In genomic region chr2:30147715-30148611, GRCh38 we compare ENCODE assay signal across 8 cellular contexts. TPM values are rescaled to one million over a fixed set of nuclear protein-coding genes. Genes with fewer than 3 reads are reported as not detected.
DNase-seq lines count a peak whose midpoint lies in the region; ATAC-seq, FAIRE-seq and TF ChIP-seq lines count a peak whose summit lies in the region.

No MANE protein-coding gene starts in this region.

- H3K4me2 ChIP-seq in H1 (ENCODE audit: insufficient read depth in 1 of 2, low read depth in 2 of 2, low read length in 2 of 2): peak overlapping the region; percentile 62 to 86

- TF ChIP-seq EP300 in H1 (IDR thresholded peaks at IDR 0.05; ENCODE audit: borderline replicate concordance in 1 of 2, low read depth in 2 of 2, low read length in 2 of 2): 0 out of 3 replicates have a peak, but pooled peaks of 1 of the 2 experiments have one; percentile 47

- peaks cover 7% of the 10 kb centered on the region; the same call in 1 of the 2 replicates for H3K23me2 ChIP-seq in H1 (ENCODE audit: low read depth, low read length)

- H3K9me3 ChIP-seq in H1 (ENCODE audit: insufficient read depth in 2 of 2, low read depth in 1 of 2, low read length in 1 of 2): no peaks in the 10 kb centered on the region

- no peaks in the 10 kb centered on the region; a peak in 1 of 8 replicates for H3K36me3 ChIP-seq in H1 (ENCODE audit: control insufficient read depth in 2 of 4, insufficient read depth in 4 of 4, low read length in 3 of 4)

- H3K9ac ChIP-seq in H1 (replicated peaks in 1 of 4; ENCODE audit: extremely low read depth in 1 of 4, low read depth in 3 of 4, low read length in 3 of 4): peak overlapping the region in 2 of 4 experiments; percentile 66 to 75; a peak in 3 of 7 replicates

- no peak overlapping the region for H2BK12ac ChIP-seq in H1 (ENCODE audit: low read depth, low read length)

- H2BK5ac ChIP-seq in H1 (ENCODE audit: low read depth, low read length): no peak overlapping the region; the same call in 1 of the 2 replicates

- no peaks in the 10 kb centered on the region for H4K20me1 ChIP-seq in H1 (replicated peaks in 1 of 2; ENCODE audit: control insufficient read depth in 1 of 2, insufficient read depth in 2 of 2, low read length in 2 of 2)

- CTCF ChIA-PET in H1 (lab: Charles Lee; ENCODE audit: partially characterized antibody): interaction anchor here (1.0 to 6.5 kb wide), 3 partner anchors 8 to 18 kb away, joined by 4 to 60 read pairs (median 7); no protein-coding TSS in a partner anchor

- peak overlapping the region; percentile 88 for H4K8ac ChIP-seq in H1 (ENCODE audit: extremely low read depth, insufficient read depth, low read length)

- no peak overlapping the region for H4K91ac ChIP-seq in H1 (replicated peaks; ENCODE audit: insufficient read length, low read length)

- peak; percentile 13 for ATAC-seq in HG03066 (IDR thresholded peaks at IDR 0.05; ENCODE audit: low read depth, unreplicated experiment)

- H3K27ac ChIP-seq in H1 (ENCODE audit: low read depth, low read length): no peak overlapping the region

- TF ChIP-seq POLR2A in H1 (IDR thresholded peaks at IDR 0.05; ENCODE audit: control extremely low read depth in 1 of 2, low read depth in 2 of 2, low read length in 2 of 2): no peak

- no peak for FAIRE-seq in H1 (lab: Jason Lieb, UNC)

- H3K18ac ChIP-seq in H1 (ENCODE audit: extremely low read depth, low read length): peak overlapping the region; percentile 71

- H3K4ac ChIP-seq in H1 (replicated peaks; ENCODE audit: insufficient read length, low read depth, low read length): no peak overlapping the region

- WGBS in H1 (ENCODE audit: extremely low coverage in 1 of 2, insufficient coverage in 1 of 2, insufficient read length in 1 of 2, insufficient replicate concordance in 2 of 2, low coverage in 1 of 2, low lambda C conversion rate in 2 of 2, missing lambda C conversion rate in 1 of 2), 2 experiments: 7% methylated on average over 29 of the region's 50 CpGs; no CpG with 5 or more reads in 1 of the 2 experiments

- peak overlapping the region; percentile 94 for H4K5ac ChIP-seq in H1 (ENCODE audit: insufficient read length, low read depth, low read length)

- no peak overlapping the region for H2AFZ ChIP-seq in H1 (ENCODE audit: low read length)

- no peaks in the 10 kb centered on the region; a peak in 2 of 7 replicates for H3K27me3 ChIP-seq in H1 (replicated peaks in 1 of 4; ENCODE audit: control insufficient read depth in 3 of 4, extremely low read depth in 1 of 4, insufficient read depth in 3 of 4, low read length in 3 of 4)

- H3K23ac ChIP-seq in H1 (ENCODE audit: insufficient read length): no peak overlapping the region

- peak overlapping the region; percentile 57 to 85 (median 74) for H3K4me3 ChIP-seq in H1 (ENCODE audit: extremely low read depth in 1 of 4, insufficient read depth in 2 of 4, low read depth in 3 of 4, low read length in 4 of 4)

- DNase-seq in NCI-H2029 (lab: John Stamatoyannopoulos, UW) (peak; percentile 20), NCI-H2029 treated with DMSO at 0.1 percent for 48 hours (lab: John Stamatoyannopoulos, UW) (no peak), NCI-H748 treated with DMSO at 0.1 percent for 48 hours (lab: John Stamatoyannopoulos, UW) (peak; percentile 8), H1 (ENCODE audit: low read depth in 1 of 2, low spot score in 2 of 2) (peak in 1 of 2 experiments; percentile 88), mesenteric fat pad (ENCODE audit: low spot score) (peak; percentile 96)
- peak; percentile 49 to 61 (median 50) for DNase-seq in activated CD8-positive, alpha-beta memory T cell treated with anti-CD3 and anti-CD28 coated beads for 48 hours (ENCODE audit: low read depth in 2 of 3, low spot score in 2 of 3)
- DNase-seq in stimulated activated CD8-positive, alpha-beta memory T cell treated with anti-CD3 and anti-CD28 coated beads, Interleukin-15, amount 100 ng/mL, for 24 hours (ENCODE audit: low read depth): peak; percentile 71

- H3K79me1 ChIP-seq in H1 (ENCODE audit: low read depth, low read length): no peaks in the 10 kb centered on the region

- peaks cover 4 to 22% (median 14%) of the 10 kb centered on the region in 4 experiments; a peak in 6 of 7 replicates for H3K4me1 ChIP-seq in H1 (replicated peaks in 1 of 4; ENCODE audit: control insufficient read depth in 3 of 4, insufficient read depth in 4 of 4, low read length in 3 of 4)

- no peak overlapping the region for H2BK20ac ChIP-seq in H1 (ENCODE audit: low read length)

- no peak overlapping the region for H2BK15ac ChIP-seq in H1 (ENCODE audit: low read length)

- peak overlapping the region; percentile 73 for H3K56ac ChIP-seq in H1 (replicated peaks; ENCODE audit: insufficient read length, low read depth, low read length)

- H3K14ac ChIP-seq in H1 (ENCODE audit: insufficient read length): no peak overlapping the region

- no peak overlapping the region for H2AK5ac ChIP-seq in H1 (ENCODE audit: low read depth, low read length)

- no peak for TF ChIP-seq RAD21 in H1 (IDR thresholded peaks at IDR 0.05 in 1 of 2, conservative IDR thresholded peaks at IDR 0.05 in 1 of 2; ENCODE audit: low read depth in 2 of 2, low read length in 2 of 2)

- peak; percentile 20 to 32 (median 31); a peak in 3 of 4 replicates for TF ChIP-seq CTCF in H1 (IDR thresholded peaks at IDR 0.05; ENCODE audit: control extremely low read depth in 1 of 3, insufficient read depth in 1 of 3, low read depth in 1 of 3, low read length in 3 of 3)

- POLR2A ChIA-PET in H1 (lab: Charles Lee; ENCODE audit: partially characterized antibody): interaction anchor here (1.1 to 4.0 kb wide), 4 partner anchors 9 to 58 kb away, joined by 3 to 24 read pairs (median 4); no protein-coding TSS in a partner anchor

- H2BK120ac ChIP-seq in H1 (replicated peaks; ENCODE audit: low read depth, low read length): no peak overlapping the region

- peaks cover 0 to 9% of the 10 kb centered on the region in 2 experiments; a peak in 1 of 4 replicates for H3K79me2 ChIP-seq in H1 (ENCODE audit: control insufficient read depth in 1 of 2, insufficient read depth in 2 of 2, low read length in 2 of 2)

TF ChIP-seq in H1, 55 proteins besides CTCF, POLR2A, EP300 and RAD21 (continues in another document):
- TF ChIP-seq BRCA1 (IDR thresholded peaks at IDR 0.05; ENCODE audit: low read depth, low read length) (no peak), SP2 (IDR thresholded peaks at IDR 0.05; ENCODE audit: low read length) (no peak), PHF8 (conservative IDR thresholded peaks at IDR 0.05; ENCODE audit: low read depth, low read length) (peak; percentile 11; the same call in 1 of the 2 replicates), MAFK (IDR thresholded peaks at IDR 0.05; ENCODE audit: low read depth, low read length) (no peak), TAF7 (optimal IDR thresholded peaks at IDR 0.05; ENCODE audit: borderline replicate concordance, low read depth, low read length) (peak; percentile 32), MAX (IDR thresholded peaks at IDR 0.05) (peak; percentile 40; the same call in 1 of the 2 replicates), HDAC2 (IDR thresholded peaks at IDR 0.05; ENCODE audit: borderline replicate concordance in 1 of 2, low read depth in 2 of 2, low read length in 2 of 2) (peak in 1 of 2 experiments; percentile 86; a peak in 2 of 4 replicates), ATF3 (IDR thresholded peaks at IDR 0.05; ENCODE audit: insufficient read depth, low read depth, low read length) (peak; percentile 85; the same call in 1 of the 2 replicates), TBP (IDR thresholded peaks at IDR 0.05; ENCODE audit: low read depth, low read length) (peak; percentile 41; the same call in 1 of the 2 replicates)

RNA-seq across cellular contexts. Expression of gene YPEL5, which starts 1.2 kb away (rescaled TPM):
- 28.0 and 28.6 TPM in 2 replicates for total RNA-seq in H1 (2021; fragmentation: NEBNext Ultra II Directional; extraction: Animal tissue kit (Norgen Biotek cat#: 25700))
- polyA plus RNA-seq in H1 (2011; rRNA removed): 17.2 and 18.5 TPM in 2 replicates
- 25.3 TPM for polyA plus RNA-seq in H1 (2011; cell fraction: cytosol; rRNA removed)
- polyA plus RNA-seq in H1 (2011; cell fraction: nucleus; rRNA removed): 13.2 TPM
- 22.2 to 29.4 TPM (median 26.5 TPM) in 4 replicates for polyA plus RNA-seq in H1 (2012, experiment 1 of 2)
- 2.4 TPM for polyA plus RNA-seq in H1 (2012, experiment 2 of 2)
- 15.7 TPM for polyA plus RNA-seq in H1 (2013, experiment 1 of 2)
- 15.6 TPM for polyA plus RNA-seq in H1 (2013, experiment 2 of 2)
- polyA minus RNA-seq in H1 (2011; rRNA and poly(A)+ RNA removed): 37.0 and 43.2 TPM in 2 replicates
- 10.8 TPM for polyA minus RNA-seq in H1 (2011; cell fraction: cytosol; rRNA and poly(A)+ RNA removed)
- 14.4 TPM for polyA minus RNA-seq in H1 (2011; cell fraction: nucleus; rRNA and poly(A)+ RNA removed)
- total RNA-seq in mesenteric fat pad: 124 TPM
